In genomic region chr10:43461950-43462349, GRCh38 we compare ENCODE assay signal across 2 cellular contexts.
TF ChIP-seq lines count a peak whose summit lies in the region.

No MANE protein-coding gene starts in this region.

TF ChIP-seq in HCT116, 20 proteins besides CTCF, POLR2A, EP300 and RAD21 (continued from another document):
- TF ChIP-seq ATF3 (IDR thresholded peaks at IDR 0.05) (no peak), TCF7L2 (IDR thresholded peaks at IDR 0.05; ENCODE audit: borderline replicate concordance, extremely low read depth, insufficient read depth, insufficient read length) (no peak), SP1 (IDR thresholded peaks at IDR 0.05; ENCODE audit: low read depth) (no peak), JUND (IDR thresholded peaks at IDR 0.05) (no peak), EGR1 (IDR thresholded peaks at IDR 0.05; ENCODE audit: low read depth) (no peak), POLR2AphosphoS5 (IDR thresholded peaks at IDR 0.05; ENCODE audit: low read depth, low read length) (no peak), CEBPB (IDR thresholded peaks at IDR 0.05; ENCODE audit: low read depth) (no peak), EZH2 (IDR thresholded peaks at IDR 0.05) (no peak)

TF ChIP-seq in endothelial cell of umbilical vein, 7 proteins besides CTCF, POLR2A, EP300 and RAD21 (continued from another document):
- TF ChIP-seq, protein P1, sequence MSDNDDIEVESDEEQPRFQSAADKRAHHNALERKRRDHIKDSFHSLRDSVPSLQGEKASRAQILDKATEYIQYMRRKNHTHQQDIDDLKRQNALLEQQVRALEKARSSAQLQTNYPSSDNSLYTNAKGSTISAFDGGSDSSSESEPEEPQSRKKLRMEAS (IDR thresholded peaks at IDR 0.05; ENCODE audit: insufficient read depth, insufficient read length): no peak
- TF ChIP-seq EZH2 (IDR thresholded peaks at IDR 0.05; ENCODE audit: borderline replicate concordance, low read depth, low read length, severe bottlenecking): no peak
